ENCODE assay signal across 27 cellular contexts in the genomic region with DNA sequence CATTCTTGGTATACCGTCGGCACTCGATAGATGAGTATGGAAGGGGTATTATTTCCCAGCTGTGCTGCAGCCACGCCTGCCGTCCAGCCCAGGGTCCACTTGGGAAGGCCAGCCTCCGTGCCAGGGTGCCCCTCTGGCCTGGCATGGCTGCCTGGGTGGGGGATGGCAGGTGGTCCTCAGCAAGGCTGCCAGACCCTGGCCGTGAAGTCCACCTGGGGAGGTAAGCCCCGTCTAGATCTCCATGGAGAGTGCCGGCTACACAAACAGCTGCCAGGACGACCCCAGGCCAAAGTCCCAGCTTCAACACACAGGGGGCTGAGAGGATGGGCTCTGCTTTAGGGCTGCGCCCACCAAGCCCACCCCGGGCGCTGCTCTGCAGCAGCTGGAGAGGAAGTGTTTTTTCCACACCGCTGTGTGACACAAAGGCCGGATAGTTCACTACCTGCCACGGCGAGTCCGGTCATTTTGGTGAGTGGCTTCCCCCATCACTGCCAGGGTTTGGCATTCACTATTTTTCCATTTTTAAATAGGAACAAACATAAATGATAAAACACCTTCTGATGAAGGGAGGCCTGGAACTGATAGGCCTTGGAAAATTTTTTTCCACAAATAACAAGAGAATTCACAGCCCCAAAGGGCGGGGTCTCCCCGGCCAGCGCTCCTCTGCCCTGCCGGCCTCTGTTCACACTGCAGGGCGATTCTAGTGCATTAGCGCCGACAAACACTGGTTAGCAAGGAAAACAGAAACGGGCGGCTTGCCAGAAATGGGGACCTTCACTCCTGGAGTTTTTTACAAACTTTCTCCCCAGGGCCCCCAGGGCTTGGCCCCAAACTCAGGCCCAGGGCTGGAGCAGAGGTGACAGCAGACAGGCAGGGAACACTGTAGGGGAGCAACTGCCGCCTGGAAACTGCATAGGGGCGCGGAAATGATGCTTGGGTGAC.
"Had no signal": no experiment of that assay in that cellular context is flagged by ENCODE, and none has a peak within 500 bp of the region (broad histone marks: within the 10 kb centered on the region; RNA-seq: fewer than 3 reads in every experiment).

No MANE protein-coding gene starts in this region.

- H3K27ac Mint-ChIP-seq: activated naive CD4-positive, alpha-beta T cell treated with anti-CD3 and anti-CD28 coated beads, Interleukin-2, amount 10 ng/mL, durations not matched to agents 7 days and 5 days; activated naive CD8-positive, alpha-beta T cell treated with anti-CD3 and anti-CD28 coated beads, Interleukin-2, amount 10 ng/mL, durations not matched to agents 7 days and 5 days; mesothelial cell of epicardium; naive B cell; stimulated activated memory B cell treated with anti-CD40 and anti-IgM and Interleukin-4, amounts not matched to agents 10 μg/mL and 1 μg/mL and 100 μg/mL, for 72 hours; T-helper 1 cell treated with Interleukin-12 subunit alpha and Interleukin-12 subunit beta and Interleukin-4 antibody, amounts not matched to agents 30 μg/mL and 1 μg/mL, for 36 hours had no signal

- H3K4me3 ChIP-seq: sigmoid colon, suprapubic skin, tibial artery, upper lobe of right lung had no signal

- FAIRE-seq: astrocyte, frontal cortex, islet of Langerhans, small intestine, TTC549 had no signal

- H3K4me3 Mint-ChIP-seq: activated naive CD4-positive, alpha-beta T cell treated with anti-CD3 and anti-CD28 coated beads, Interleukin-2, amount 10 ng/mL, durations not matched to agents 7 days and 5 days; activated naive CD8-positive, alpha-beta T cell treated with anti-CD3 and anti-CD28 coated beads, Interleukin-2, amount 10 ng/mL, durations not matched to agents 7 days and 5 days; mesothelial cell of epicardium; naive B cell; stimulated activated memory B cell treated with anti-CD40 and anti-IgM and Interleukin-4, amounts not matched to agents 10 μg/mL and 1 μg/mL and 100 μg/mL, for 72 hours; T-helper 1 cell treated with Interleukin-12 subunit alpha and Interleukin-12 subunit beta and Interleukin-4 antibody, amounts not matched to agents 30 μg/mL and 1 μg/mL, for 36 hours had no signal

- H3K27ac ChIP-seq: suprapubic skin, tibial artery, upper lobe of right lung, VCaP had no signal

- H3K36me3 Mint-ChIP-seq: activated naive CD4-positive, alpha-beta T cell treated with anti-CD3 and anti-CD28 coated beads, Interleukin-2, amount 10 ng/mL, durations not matched to agents 7 days and 5 days; activated naive CD8-positive, alpha-beta T cell treated with anti-CD3 and anti-CD28 coated beads, Interleukin-2, amount 10 ng/mL, durations not matched to agents 7 days and 5 days; mesothelial cell of epicardium; naive B cell; stimulated activated memory B cell treated with anti-CD40 and anti-IgM and Interleukin-4, amounts not matched to agents 10 μg/mL and 1 μg/mL and 100 μg/mL, for 72 hours had no signal

- H3K9me3 ChIP-seq: sigmoid colon, suprapubic skin, tibial artery, upper lobe of right lung had no signal

- DNase-seq: activated CD4-positive, alpha-beta T cell treated with anti-CD3 and anti-CD28 coated beads for 4 hours; activated CD4-positive, alpha-beta T cell treated with anti-CD3 and anti-CD28 coated beads, Interleukin-2, amount 50 U/mL, for 48 hours; activated CD8-positive, alpha-beta memory T cell treated with anti-CD3 and anti-CD28 coated beads for 24 hours; activated effector memory CD4-positive, alpha-beta T cell treated with anti-CD3 and anti-CD28 coated beads, Interleukin-2, amount 50 U/mL, for 16 hours; activated naive CD4-positive, alpha-beta T cell treated with anti-CD3 and anti-CD28 coated beads, Interleukin-2, amount 10 ng/mL, durations not matched to agents 7 days and 5 days; activated naive CD8-positive, alpha-beta T cell treated with anti-CD3 and anti-CD28 coated beads, Interleukin-2, amount 10 ng/mL, durations not matched to agents 7 days and 5 days; central memory CD4-positive, alpha-beta T cell; effector memory CD4-positive, alpha-beta T cell; naive B cell; sigmoid colon; small intestine; stimulated activated CD4-positive, alpha-beta T cell treated with anti-CD3 and anti-CD28 coated beads, Interleukin-1b, Interleukin-23, amount 100 ng/mL, for 48 hours; stimulated activated CD4-positive, alpha-beta T cell treated with anti-CD3 and anti-CD28 coated beads, Interleukin-4, amount 100 ng/mL, for 4 hours; stimulated activated CD8-positive, alpha-beta memory T cell treated with anti-CD3 and anti-CD28 coated beads, Interleukin-4, amount 100 ng/mL, for 48 hours; SW 1271; T-helper 9 cell; tibial artery; upper lobe of right lung had no signal

- H3K4me1 Mint-ChIP-seq: activated naive CD4-positive, alpha-beta T cell treated with anti-CD3 and anti-CD28 coated beads, Interleukin-2, amount 10 ng/mL, durations not matched to agents 7 days and 5 days; activated naive CD8-positive, alpha-beta T cell treated with anti-CD3 and anti-CD28 coated beads, Interleukin-2, amount 10 ng/mL, durations not matched to agents 7 days and 5 days; naive B cell; stimulated activated memory B cell treated with anti-CD40 and anti-IgM and Interleukin-4, amounts not matched to agents 10 μg/mL and 1 μg/mL and 100 μg/mL, for 72 hours had no signal

- ATAC-seq: stimulated activated memory B cell treated with anti-CD40 and anti-IgM and Interleukin-4, amounts not matched to agents 10 μg/mL and 1 μg/mL and 100 μg/mL, for 72 hours; upper lobe of right lung had no signal

- H3K27me3 Mint-ChIP-seq: activated naive CD8-positive, alpha-beta T cell treated with anti-CD3 and anti-CD28 coated beads, Interleukin-2, amount 10 ng/mL, durations not matched to agents 7 days and 5 days; naive B cell had no signal

- H3K36me3 ChIP-seq: suprapubic skin, upper lobe of right lung had no signal

- H3K9me3 Mint-ChIP-seq: activated naive CD4-positive, alpha-beta T cell treated with anti-CD3 and anti-CD28 coated beads, Interleukin-2, amount 10 ng/mL, durations not matched to agents 7 days and 5 days; activated naive CD8-positive, alpha-beta T cell treated with anti-CD3 and anti-CD28 coated beads, Interleukin-2, amount 10 ng/mL, durations not matched to agents 7 days and 5 days; mesothelial cell of epicardium; naive B cell; stimulated activated memory B cell treated with anti-CD40 and anti-IgM and Interleukin-4, amounts not matched to agents 10 μg/mL and 1 μg/mL and 100 μg/mL, for 72 hours; T-helper 1 cell treated with Interleukin-12 subunit alpha and Interleukin-12 subunit beta and Interleukin-4 antibody, amounts not matched to agents 30 μg/mL and 1 μg/mL, for 36 hours had no signal

- H3K27me3 ChIP-seq: sigmoid colon, suprapubic skin, tibial artery, upper lobe of right lung had no signal
